35 cellular contexts compared by ENCODE assay signal in the genomic region with DNA sequence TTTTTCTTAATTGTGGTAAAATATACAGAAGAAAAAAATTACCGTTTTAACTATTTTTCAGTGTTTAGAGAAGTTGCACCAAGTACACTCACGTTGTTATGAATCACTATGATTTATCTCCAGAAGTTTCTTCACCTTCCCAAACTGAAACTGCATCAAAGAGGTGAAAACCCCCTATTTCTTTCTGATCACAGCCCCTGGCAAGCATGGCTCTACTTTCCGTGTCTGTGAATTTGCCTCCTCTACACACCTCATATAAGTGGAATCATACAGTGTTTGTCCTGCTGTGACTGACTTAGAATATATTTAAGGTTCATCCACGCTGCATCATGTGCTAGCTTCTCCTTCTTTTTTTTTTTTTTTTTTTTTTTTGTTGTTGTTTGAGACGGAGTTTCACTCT. TPM values are rescaled to one million over a fixed set of nuclear protein-coding genes. Genes with fewer than 3 reads are reported as not detected.
"Had no signal": no experiment of that assay in that cellular context is flagged by ENCODE, and none has a peak within 500 bp of the region (broad histone marks: within the 10 kb centered on the region; RNA-seq: fewer than 3 reads in every experiment).

No MANE protein-coding gene starts in this region.

- H3K27me3 ChIP-seq: foreskin keratinocyte, hepatocyte, right atrium auricular region, uterus had no signal

- DNase-seq: dermis blood vessel endothelial cell; effector memory CD4-positive, alpha-beta T cell; foreskin keratinocyte; heart left ventricle; immature natural killer cell; islet precursor cell; left ventricle myocardium superior; lower lobe of right lung; naive thymus-derived CD8-positive, alpha-beta T cell; nephron progenitor cell; nucleus accumbens; stimulated activated CD4-positive, alpha-beta T cell treated with anti-CD3 and anti-CD28 coated beads, Interleukin-12 subunit alpha, Interleukin-12 subunit beta, amount 100 ng/mL, for 4 hours; stimulated activated CD4-positive, alpha-beta T cell treated with anti-CD3 and anti-CD28 coated beads, Interleukin-1b, Interleukin-23, amount 100 ng/mL, for 48 hours; stimulated activated CD4-positive, alpha-beta T cell treated with anti-CD3 and anti-CD28 coated beads, Interleukin-4, amount 100 ng/mL, for 1 hour; stimulated activated CD8-positive, alpha-beta memory T cell treated with anti-CD3 and anti-CD28 coated beads, Interleukin-4, amount 100 ng/mL, for 48 hours; stimulated activated naive CD4-positive, alpha-beta T cell; stimulated activated naive CD8-positive, alpha-beta T cell treated with anti-CD3 and anti-CD28 coated beads, Interleukin-15, amount 100 ng/mL, for 72 hours; transverse colon; upper lobe of right lung; uterus had no signal

- H3K4me1 ChIP-seq: esophagus muscularis mucosa, foreskin keratinocyte, gastroesophageal sphincter, lower lobe of right lung, prostate gland, right atrium auricular region, suprapubic skin, transverse colon, upper lobe of right lung, uterus had no signal

- H3K4me3 ChIP-seq: esophagus muscularis mucosa, gastroesophageal sphincter, heart left ventricle, hepatocyte, lower lobe of right lung, prostate gland, right atrium auricular region, smooth muscle cell, suprapubic skin, transverse colon, upper lobe of right lung, uterus had no signal

- H3K4me3 Mint-ChIP-seq: immature natural killer cell; naive thymus-derived CD8-positive, alpha-beta T cell; nephron progenitor cell; stimulated activated naive CD8-positive, alpha-beta T cell treated with anti-CD3 and anti-CD28 coated beads, Interleukin-15, amount 100 ng/mL, for 72 hours had no signal

- ATAC-seq: foreskin keratinocyte; gastroesophageal sphincter; heart left ventricle; left ventricle myocardium superior; lower lobe of right lung; naive thymus-derived CD8-positive, alpha-beta T cell; sciatic nerve; stimulated activated naive CD8-positive, alpha-beta T cell treated with anti-CD3 and anti-CD28 coated beads, Interleukin-15, amount 100 ng/mL, for 72 hours; upper lobe of right lung had no signal

- H3K27ac Mint-ChIP-seq: immature natural killer cell; nephron progenitor cell; stimulated activated naive CD8-positive, alpha-beta T cell treated with anti-CD3 and anti-CD28 coated beads, Interleukin-15, amount 100 ng/mL, for 72 hours had no signal

- H3K9me3 ChIP-seq: esophagus muscularis mucosa, gastroesophageal sphincter, lower lobe of right lung, prostate gland, right atrium auricular region, suprapubic skin, transverse colon, upper lobe of right lung, uterus had no signal

- H3K36me3 Mint-ChIP-seq: immature natural killer cell; naive thymus-derived CD8-positive, alpha-beta T cell had no signal

- H3K27ac ChIP-seq: esophagus muscularis mucosa, foreskin keratinocyte, gastroesophageal sphincter, heart left ventricle, hepatocyte, lower lobe of right lung, prostate gland, right atrium auricular region, suprapubic skin, transverse colon, upper lobe of right lung, uterus had no signal

- H3K4me1 Mint-ChIP-seq: nephron progenitor cell had no signal

- H3K36me3 ChIP-seq: esophagus muscularis mucosa, gastroesophageal sphincter, heart left ventricle, lower lobe of right lung, prostate gland, right atrium auricular region, suprapubic skin, transverse colon, upper lobe of right lung, uterus had no signal

- H3K9me3 Mint-ChIP-seq: immature natural killer cell; naive thymus-derived CD8-positive, alpha-beta T cell; stimulated activated naive CD8-positive, alpha-beta T cell treated with anti-CD3 and anti-CD28 coated beads, Interleukin-15, amount 100 ng/mL, for 72 hours had no signal

RNA-seq across cellular contexts. Expression of gene SIGLEC10, which starts 15.7 kb away (rescaled TPM):
- total RNA-seq: dermis blood vessel endothelial cell, endothelial cell of umbilical vein, epithelial cell of proximal tubule, fibroblast of lung, foreskin keratinocyte, myocyte, osteocyte, smooth muscle cell had no signal
- polyA plus RNA-seq: endothelial cell of umbilical vein, fibroblast of lung, foreskin keratinocyte, hepatocyte, smooth muscle cell had no signal

RNA-seq across cellular contexts. Expression of gene SIGLEC8, which starts 25.2 kb away (rescaled TPM):
- total RNA-seq: dermis blood vessel endothelial cell; endothelial cell of umbilical vein; epithelial cell of proximal tubule; fibroblast of lung; foreskin keratinocyte; myocyte; naive thymus-derived CD8-positive, alpha-beta T cell; osteocyte; smooth muscle cell had no signal
- polyA plus RNA-seq: endothelial cell of umbilical vein; fibroblast of lung; foreskin keratinocyte; heart left ventricle; hepatocyte; immature natural killer cell; naive thymus-derived CD8-positive, alpha-beta T cell; smooth muscle cell had no signal

RNA-seq across cellular contexts. Expression of gene C19orf84, which starts 42.7 kb away (rescaled TPM):
- total RNA-seq: dermis blood vessel endothelial cell; endothelial cell of umbilical vein; epithelial cell of proximal tubule; esophagus muscularis mucosa; fibroblast of lung; foreskin keratinocyte; gastroesophageal sphincter; heart left ventricle; left ventricle myocardium superior; lower lobe of right lung; mesenteric fat pad; myocyte; naive thymus-derived CD8-positive, alpha-beta T cell; osteocyte; right atrium auricular region; sciatic nerve; smooth muscle cell; suprapubic skin; transverse colon; upper lobe of right lung; uterus had no signal
- polyA plus RNA-seq: endothelial cell of umbilical vein; fibroblast of lung; foreskin keratinocyte; heart left ventricle; hepatocyte; naive thymus-derived CD8-positive, alpha-beta T cell; smooth muscle cell had no signal

RNA-seq across cellular contexts. Expression of gene CEACAM18, which starts 45.2 kb away (rescaled TPM):
- total RNA-seq: dermis blood vessel endothelial cell; endothelial cell of umbilical vein; epithelial cell of proximal tubule; esophagus muscularis mucosa; fibroblast of lung; foreskin keratinocyte; gastroesophageal sphincter; heart left ventricle; hepatocyte; left ventricle myocardium superior; lower lobe of right lung; mesenteric fat pad; myocyte; naive thymus-derived CD8-positive, alpha-beta T cell; osteocyte; prostate gland; right atrium auricular region; sciatic nerve; smooth muscle cell; suprapubic skin; transverse colon; upper lobe of right lung; uterus had no signal
- polyA plus RNA-seq: endothelial cell of umbilical vein; fibroblast of lung; foreskin keratinocyte; heart left ventricle; immature natural killer cell; naive thymus-derived CD8-positive, alpha-beta T cell; smooth muscle cell; thymus had no signal

RNA-seq across cellular contexts. Expression of gene LIM2, which starts 45.3 kb away (rescaled TPM):
- total RNA-seq: dermis blood vessel endothelial cell; endothelial cell of umbilical vein; epithelial cell of proximal tubule; esophagus muscularis mucosa; fibroblast of lung; foreskin keratinocyte; gastroesophageal sphincter; heart left ventricle; hepatocyte; left ventricle myocardium superior; lower lobe of right lung; mesenteric fat pad; myocyte; naive thymus-derived CD8-positive, alpha-beta T cell; osteocyte; prostate gland; right atrium auricular region; sciatic nerve; smooth muscle cell; suprapubic skin; transverse colon; upper lobe of right lung; uterus had no signal
- polyA plus RNA-seq: endothelial cell of umbilical vein, fibroblast of lung, foreskin keratinocyte, heart left ventricle, hepatocyte, smooth muscle cell, thymus had no signal
